Comparison of ENCODE assay signal across 8 cellular contexts in genomic region chr11:67955461-67956007, GRCh38. TPM values are rescaled to one million over a fixed set of nuclear protein-coding genes. Genes with fewer than 3 reads are reported as not detected.
DNase-seq lines count a peak whose midpoint lies in the region; ATAC-seq, FAIRE-seq and TF ChIP-seq lines count a peak whose summit lies in the region.
"Not testable (repeated sequence)": the region's sequence is repeated elsewhere in the genome, so short reads cannot be mapped to it uniquely, and the experiment has no call there.

No MANE protein-coding gene starts in this region.

- not testable (repeated sequence) for H2BK15ac ChIP-seq in H1 (ENCODE audit: low read length)

- not testable (repeated sequence) for H3K79me2 ChIP-seq in H1 (ENCODE audit: control insufficient read depth in 1 of 2, insufficient read depth in 2 of 2, low read length in 2 of 2)

- not testable (repeated sequence) for H3K79me1 ChIP-seq in H1 (ENCODE audit: low read depth, low read length)

- intact Hi-C loops in left lung (cut with DNase I), result not testable (repeated sequence)

- not testable (repeated sequence) for H3K36me3 Mint-ChIP-seq in activated T-cell treated with anti-CD3 and anti-CD28 coated beads, Interleukin-2, amount 50 U/mL, for 72 hours (ENCODE audit: insufficient read depth in 2 of 2)

- H2AK5ac ChIP-seq in H1 (ENCODE audit: low read depth, low read length), result not testable (repeated sequence)

- not testable (repeated sequence) for H2BK12ac ChIP-seq in H1 (ENCODE audit: low read depth, low read length)

- not testable (repeated sequence) for H3K36me3 ChIP-seq in SK-N-MC (ENCODE audit: insufficient read depth, low read length); H1 (ENCODE audit: control insufficient read depth in 2 of 4, insufficient read depth in 4 of 4, low read length in 3 of 4); left lung; urinary bladder (ENCODE audit: insufficient read depth)

- not testable (repeated sequence) for H3K14ac ChIP-seq in H1 (ENCODE audit: insufficient read length)

- peak; percentile 90 for DNase-seq in GM10266 (ENCODE audit: extremely low spot score)
- peak; percentile 54 for DNase-seq in NCI-H1092 treated with DMSO at 0.1 percent for 48 hours (lab: John Stamatoyannopoulos, UW)
- not testable (repeated sequence) for DNase-seq in SK-N-MC (ENCODE audit: low read depth, low spot score)
- DNase-seq in activated T-cell treated with anti-CD3 and anti-CD28 coated beads, Interleukin-2, amount 50 U/mL, for 72 hours, result peak; percentile 82 to 92
- peak; percentile 25 to 95 for DNase-seq in H1 (ENCODE audit: low read depth in 1 of 2, low spot score in 2 of 2)
- peak; percentile 66 to 97 for DNase-seq in left lung

- H2BK5ac ChIP-seq in H1 (ENCODE audit: low read depth, low read length), result not testable (repeated sequence)

- not testable (repeated sequence) for H3K4me1 ChIP-seq in H1 (replicated peaks in 1 of 4; ENCODE audit: control insufficient read depth in 3 of 4, insufficient read depth in 4 of 4, low read length in 3 of 4); left lung; urinary bladder (ENCODE audit: insufficient read depth)

- H3K4me3 ChIP-seq in SK-N-MC (peak overlapping the region; percentile 75), H1 (ENCODE audit: extremely low read depth in 1 of 4, insufficient read depth in 2 of 4, low read depth in 3 of 4, low read length in 4 of 4) (peak overlapping the region; percentile 17 to 69 (median 44)), left lung (peak overlapping the region; percentile 41 to 48), skin epidermis (peak overlapping the region; percentile 23 to 49 (median 41)), urinary bladder (ENCODE audit: low read depth, low read length) (peak overlapping the region; percentile 48)

- peaks cover 53% of the 10 kb centered on the region for H3K27me3 Mint-ChIP-seq in activated T-cell treated with anti-CD3 and anti-CD28 coated beads, Interleukin-2, amount 50 U/mL, for 72 hours (ENCODE audit: low read depth)

- peak overlapping the region; percentile 45 for H3K27ac Mint-ChIP-seq in activated T-cell treated with anti-CD3 and anti-CD28 coated beads, Interleukin-2, amount 50 U/mL, for 72 hours

- not testable (repeated sequence) for H3K23ac ChIP-seq in H1 (ENCODE audit: insufficient read length)

- not testable (repeated sequence) for H2BK120ac ChIP-seq in H1 (replicated peaks; ENCODE audit: low read depth, low read length)

- H2BK20ac ChIP-seq in H1 (ENCODE audit: low read length), result not testable (repeated sequence)

- TF ChIP-seq RAD21 in H1 (IDR thresholded peaks at IDR 0.05 in 1 of 2, conservative IDR thresholded peaks at IDR 0.05 in 1 of 2; ENCODE audit: low read depth in 2 of 2, low read length in 2 of 2), result peak; percentile 52 to 67

- TF ChIP-seq POLR2A in H1 (IDR thresholded peaks at IDR 0.05; ENCODE audit: control extremely low read depth in 1 of 2, low read depth in 2 of 2, low read length in 2 of 2), result not testable (repeated sequence)

- not testable (repeated sequence) for H4K5ac ChIP-seq in H1 (ENCODE audit: insufficient read length, low read depth, low read length)

- not testable (repeated sequence) for H3K56ac ChIP-seq in H1 (replicated peaks; ENCODE audit: insufficient read length, low read depth, low read length)

- not testable (repeated sequence) for H4K20me1 ChIP-seq in H1 (replicated peaks in 1 of 2; ENCODE audit: control insufficient read depth in 1 of 2, insufficient read depth in 2 of 2, low read length in 2 of 2)

- not testable (repeated sequence) for H4K91ac ChIP-seq in H1 (replicated peaks; ENCODE audit: insufficient read length, low read length)

- H3K4me3 Mint-ChIP-seq in activated T-cell treated with anti-CD3 and anti-CD28 coated beads, Interleukin-2, amount 50 U/mL, for 72 hours, result peak overlapping the region; percentile 94 to 95

- not testable (repeated sequence) for H3K9ac ChIP-seq in SK-N-MC (ENCODE audit: insufficient read length); H1 (replicated peaks in 1 of 4; ENCODE audit: extremely low read depth in 1 of 4, low read depth in 3 of 4, low read length in 3 of 4)

- 3% methylated on average over 14 of the region's 57 CpGs; no CpG with 5 or more reads in 1 of the 2 experiments for WGBS in H1 (ENCODE audit: extremely low coverage in 1 of 2, insufficient coverage in 1 of 2, insufficient read length in 1 of 2, insufficient replicate concordance in 2 of 2, low coverage in 1 of 2, low lambda C conversion rate in 2 of 2, missing lambda C conversion rate in 1 of 2), 2 experiments
- under 1% methylated on average over 57 of the region's 57 CpGs for WGBS in urinary bladder

- not testable (repeated sequence) for H3K4me1 Mint-ChIP-seq in activated T-cell treated with anti-CD3 and anti-CD28 coated beads, Interleukin-2, amount 50 U/mL, for 72 hours (ENCODE audit: low read depth)

- H3K9me3 ChIP-seq in SK-N-MC (ENCODE audit: low read depth, low read length); H1 (ENCODE audit: insufficient read depth in 2 of 2, low read depth in 1 of 2, low read length in 1 of 2); left lung: not testable (repeated sequence)

- H3K27ac ChIP-seq in SK-N-MC; H1 (ENCODE audit: low read depth, low read length); left lung; urinary bladder (ENCODE audit: low read depth): not testable (repeated sequence)
- peak overlapping the region in 6 of 21 experiments; percentile 20 to 71 (median 47) for H3K27ac ChIP-seq in skin epidermis

- H3K27me3 ChIP-seq in H1 (replicated peaks in 1 of 4; ENCODE audit: control insufficient read depth in 3 of 4, extremely low read depth in 1 of 4, insufficient read depth in 3 of 4, low read length in 3 of 4) (peaks cover 0 to 11% (median 4%) of the 10 kb centered on the region in 4 experiments; a peak in 4 of 7 replicates), left lung (peaks cover 0 to 33% of the 10 kb centered on the region in 2 donors)

- H3K18ac ChIP-seq in H1 (ENCODE audit: extremely low read depth, low read length), result peak overlapping the region; percentile 32; the same call in 1 of the 2 replicates

- H3K4ac ChIP-seq in H1 (replicated peaks; ENCODE audit: insufficient read length, low read depth, low read length), result not testable (repeated sequence)

- CTCF ChIA-PET in H1 (lab: Charles Lee; ENCODE audit: partially characterized antibody), result interaction anchor here (0.6 to 2.3 kb wide), 14 partner anchors 8 to 150 kb away, joined by 3 to 14 read pairs (median 4); no protein-coding TSS in a partner anchor

- ATAC-seq in activated T-cell treated with anti-CD3 and anti-CD28 coated beads, Interleukin-2, amount 50 U/mL, for 72 hours (replicated peaks in 1 of 2), result peak; percentile 81 to 91
- ATAC-seq in left lung, result peak; percentile 94

- peak overlapping the region; percentile 94; the same call in 1 of the 2 replicates for H2AFZ ChIP-seq in H1 (ENCODE audit: low read length)

- POLR2A ChIA-PET in H1 (lab: Charles Lee; ENCODE audit: partially characterized antibody), result not testable (repeated sequence)

- not testable (repeated sequence) for H4K8ac ChIP-seq in H1 (ENCODE audit: extremely low read depth, insufficient read depth, low read length)

- TF ChIP-seq CTCF in GM10266 (IDR thresholded peaks at IDR 0.05; ENCODE audit: control insufficient read depth, insufficient read depth, low read depth, missing control alignments) (peak; percentile 87), H1 (IDR thresholded peaks at IDR 0.05; ENCODE audit: control extremely low read depth in 1 of 3, insufficient read depth in 1 of 3, low read depth in 1 of 3, low read length in 3 of 3) (peak; percentile 69 to 83 (median 78)), left lung (IDR thresholded peaks at IDR 0.05) (peak; percentile 44 to 91)

- H3K9me3 Mint-ChIP-seq in activated T-cell treated with anti-CD3 and anti-CD28 coated beads, Interleukin-2, amount 50 U/mL, for 72 hours, result not testable (repeated sequence)

- H3K23me2 ChIP-seq in H1 (ENCODE audit: low read depth, low read length), result not testable (repeated sequence)

- not testable (repeated sequence) for TF ChIP-seq EP300 in H1 (IDR thresholded peaks at IDR 0.05; ENCODE audit: borderline replicate concordance in 1 of 2, low read depth in 2 of 2, low read length in 2 of 2)

- FAIRE-seq in H1 (lab: Jason Lieb, UNC), result not testable (repeated sequence)

- peak overlapping the region; percentile 4 to 84 for H3K4me2 ChIP-seq in H1 (ENCODE audit: insufficient read depth in 1 of 2, low read depth in 2 of 2, low read length in 2 of 2)

TF ChIP-seq in H1, 55 proteins besides CTCF, POLR2A, EP300 and RAD21 (continues in another document):
- peak; percentile 32; the same call in 1 of the 2 replicates for TF ChIP-seq TAF1 (IDR thresholded peaks at IDR 0.05; ENCODE audit: low read depth, low read length)

RNA-seq across cellular contexts. Expression of gene UNC93B1, which starts 48.4 kb away (rescaled TPM):
- total RNA-seq in activated T-cell treated with anti-CD3 and anti-CD28 coated beads, Interleukin-2, amount 50 U/mL, for 72 hours, result 10 to 100 TPM in 1 of 2 donors, 1 to 10 TPM in 1; 8.0 to 16.7 TPM
- total RNA-seq in H1 (2021; fragmentation: NEBNext Ultra II Directional; extraction: Animal tissue kit (Norgen Biotek cat#: 25700)), result 18.9 and 19.2 TPM in 2 replicates
- polyA plus RNA-seq in H1 (2011; rRNA removed) (34.3 and 40.8 TPM in 2 replicates), urinary bladder (34.9 TPM)
- 24.6 TPM for polyA plus RNA-seq in H1 (2011; cell fraction: cytosol; rRNA removed)
- polyA plus RNA-seq in H1 (2011; cell fraction: nucleus; rRNA removed), result 53.5 TPM
- 8.7 to 20.4 TPM (median 17.7 TPM) in 4 replicates for polyA plus RNA-seq in H1 (2012, experiment 1 of 2)
- 16.4 TPM for polyA plus RNA-seq in H1 (2012, experiment 2 of 2)
- polyA plus RNA-seq in H1 (2013, experiment 1 of 2), result 22.0 TPM
- polyA plus RNA-seq in H1 (2013, experiment 2 of 2), result 22.4 TPM
- polyA minus RNA-seq in H1 (2011; rRNA and poly(A)+ RNA removed), result 20.6 and 26.5 TPM in 2 replicates
- 14.0 TPM for polyA minus RNA-seq in H1 (2011; cell fraction: cytosol; rRNA and poly(A)+ RNA removed)
- polyA minus RNA-seq in H1 (2011; cell fraction: nucleus; rRNA and poly(A)+ RNA removed), result 24.7 TPM
- total RNA-seq in left lung (10 to 100 TPM; 52.5 to 98.9 TPM), urinary bladder (20.5 TPM)

RNA-seq across cellular contexts. Expression of gene ALDH3B1, which starts 54.6 kb away (rescaled TPM):
- total RNA-seq in activated T-cell treated with anti-CD3 and anti-CD28 coated beads, Interleukin-2, amount 50 U/mL, for 72 hours, result under 1 TPM; 0.10 to 0.16 TPM
- 0.27 and 0.32 TPM in 2 replicates for total RNA-seq in H1 (2021; fragmentation: NEBNext Ultra II Directional; extraction: Animal tissue kit (Norgen Biotek cat#: 25700))
- polyA plus RNA-seq in H1 (2011; rRNA removed) (0.47 TPM in 2 replicates), urinary bladder (14.4 TPM)
- 0.50 TPM for polyA plus RNA-seq in H1 (2011; cell fraction: cytosol; rRNA removed)
- 0.53 TPM for polyA plus RNA-seq in H1 (2011; cell fraction: nucleus; rRNA removed)
- 0.62 to 1.1 TPM (median 0.75 TPM) in 4 replicates for polyA plus RNA-seq in H1 (2012, experiment 1 of 2)
- polyA plus RNA-seq in H1 (2012, experiment 2 of 2), result 0.26 TPM
- 0.18 TPM for polyA plus RNA-seq in H1 (2013, experiment 1 of 2)
- polyA plus RNA-seq in H1 (2013, experiment 2 of 2), result 0.26 TPM
- polyA minus RNA-seq in H1 (2011; rRNA and poly(A)+ RNA removed), result 0.16 and 0.34 TPM in 2 replicates
- polyA minus RNA-seq in H1 (2011; cell fraction: cytosol; rRNA and poly(A)+ RNA removed), result 0.88 TPM
- polyA minus RNA-seq in H1 (2011; cell fraction: nucleus; rRNA and poly(A)+ RNA removed), result 0.50 TPM
- total RNA-seq in left lung (10 to 100 TPM; 59.3 to 87.1 TPM), urinary bladder (4.6 TPM)

Comparison
In these comparisons a context has a peak if more than half of its experiments do, and no peak if none do; other contexts are left out.
1. RNA of gene ALDH3B1, which starts 54.6 kb away (total RNA-seq): 59.3 to 87.1 TPM in left lung; 4.6 TPM in urinary bladder (single experiment), 0.27 to 0.32 TPM in H1 and 0.10 to 0.16 TPM in activated T-cell treated with anti-CD3 and anti-CD28 coated beads, Interleukin-2, amount 50 U/mL, for 72 hours; every median in the first group is over 10 times any median in the second.
2. Peak in every context shown above with its lines, with median percentiles within 50 percentile points of each other: CTCF ChIP-seq and H3K4me3 ChIP-seq.